Comparison of ENCODE assay signal across 22 cellular contexts in genomic region chr7:67854784-67855183, GRCh38.
DNase-seq lines count a peak whose midpoint lies in the region; ATAC-seq and TF ChIP-seq lines count a peak whose summit lies in the region.
"Had no signal": no experiment of that assay in that cellular context is flagged by ENCODE, and none has a peak within 500 bp of the region (broad histone marks: within the 10 kb centered on the region; RNA-seq: fewer than 3 reads in every experiment).

No MANE protein-coding gene starts in this region.

- peaks cover 9 to 21% (median 14%) of the 10 kb centered on the region in 5 donors for H3K9me3 Mint-ChIP-seq in CD8-positive, alpha-beta memory T cell

- H3K4me2 ChIP-seq in GM23248 (ENCODE audit: unreplicated experiment), result no peak overlapping the region
- H3K4me2 ChIP-seq: BLaER1 had no signal

- no peaks in the 10 kb centered on the region for H4K20me1 ChIP-seq in GM23248 (ENCODE audit: insufficient read depth)
- H4K20me1 ChIP-seq: BLaER1 had no signal

- H3K27me3 ChIP-seq in endocrine pancreas (ENCODE audit: control insufficient read depth, insufficient read depth, low read length) (no peaks in the 10 kb centered on the region), right lobe of liver (no peaks in the 10 kb centered on the region), psoas muscle (ENCODE audit: insufficient read depth in 3 of 3, low read length in 2 of 3) (peaks cover 0 to 8% (median 2%) of the 10 kb centered on the region in 3 donors), GM23248 (replicated peaks; ENCODE audit: insufficient read depth) (no peaks in the 10 kb centered on the region)
- H3K27me3 ChIP-seq in CD8-positive, alpha-beta memory T cell (ENCODE audit: insufficient read depth, low read length, poor library complexity, severe bottlenecking), result no peaks in the 10 kb centered on the region
- H3K27me3 ChIP-seq: BLaER1, MG63, Peyer's patch had no signal

- peak overlapping the region; percentile 78 for H3K4me3 ChIP-seq in endocrine pancreas (ENCODE audit: control insufficient read depth, insufficient read depth, low read length)
- H3K4me3 ChIP-seq in right lobe of liver, result no peak overlapping the region
- H3K4me3 ChIP-seq in retinal pigment epithelial cell (ENCODE audit: low read length), result no peak overlapping the region
- H3K4me3 ChIP-seq in psoas muscle, result no peak overlapping the region
- no peak overlapping the region for H3K4me3 ChIP-seq in CD8-positive, alpha-beta memory T cell (ENCODE audit: low read length)
- H3K4me3 ChIP-seq in GM23248, result no peak overlapping the region
- H3K4me3 ChIP-seq: BLaER1, K562, MG63, Peyer's patch had no signal

- H3K27me3 Mint-ChIP-seq in CD8-positive, alpha-beta memory T cell, result no peaks in the 10 kb centered on the region
- H3K27me3 Mint-ChIP-seq: CD4-positive, alpha-beta T cell had no signal

- H3K9me3 ChIP-seq in endocrine pancreas (ENCODE audit: control insufficient read depth, low read length), result no peaks in the 10 kb centered on the region
- H3K9me3 ChIP-seq in right lobe of liver, result no peaks in the 10 kb centered on the region
- no peaks in the 10 kb centered on the region for H3K9me3 ChIP-seq in psoas muscle
- no peaks in the 10 kb centered on the region for H3K9me3 ChIP-seq in CD8-positive, alpha-beta memory T cell (ENCODE audit: low read length)
- H3K9me3 ChIP-seq in GM23248 (ENCODE audit: low read depth), result no peaks in the 10 kb centered on the region
- H3K9me3 ChIP-seq: BLaER1, MG63, Peyer's patch had no signal

- H3K4me1 Mint-ChIP-seq in CD8-positive, alpha-beta memory T cell, result no peaks in the 10 kb centered on the region

- no peaks in the 10 kb centered on the region for H3F3A ChIP-seq in GM23248 (ENCODE audit: insufficient read depth)

- POLR2A ChIA-PET in CD8-positive, alpha-beta memory T cell (lab: Charles Lee), result no interaction called here

- peak; percentile 92 to 96 (median 96) for ATAC-seq in right lobe of liver
- ATAC-seq in psoas muscle, result no peak
- ATAC-seq: K562, SK-N-SH treated with all-trans-retinoic acid at 6 μM for 48 hours had no signal

- H3K36me3 ChIP-seq in endocrine pancreas (ENCODE audit: control insufficient read depth, insufficient read depth, low read length), result no peaks in the 10 kb centered on the region
- no peaks in the 10 kb centered on the region for H3K36me3 ChIP-seq in right lobe of liver
- no peaks in the 10 kb centered on the region for H3K36me3 ChIP-seq in psoas muscle (ENCODE audit: insufficient read depth in 1 of 2, low read depth in 1 of 2)
- no peaks in the 10 kb centered on the region for H3K36me3 ChIP-seq in CD8-positive, alpha-beta memory T cell (ENCODE audit: insufficient read depth, low read length)
- no peaks in the 10 kb centered on the region for H3K36me3 ChIP-seq in GM23248 (ENCODE audit: low read depth)
- H3K36me3 ChIP-seq: BLaER1, MG63, Peyer's patch had no signal

- H3K27ac ChIP-seq in right lobe of liver, result peak overlapping the region in 2 of 3 donors; percentile 20 to 24
- no peak overlapping the region for H3K27ac ChIP-seq in psoas muscle
- no peak overlapping the region for H3K27ac ChIP-seq in CD8-positive, alpha-beta memory T cell (ENCODE audit: low read depth, low read length)
- no peak overlapping the region for H3K27ac ChIP-seq in GM23248
- H3K27ac ChIP-seq: BLaER1, Peyer's patch had no signal

- H3K36me3 Mint-ChIP-seq in CD8-positive, alpha-beta memory T cell, result no peaks in the 10 kb centered on the region

- DNase-seq in DMS79 (lab: John Stamatoyannopoulos, UW) (peak; percentile 38), right lobe of liver (peak in 1 of 3 donors; percentile 66), retinal pigment epithelial cell (ENCODE audit: low read depth) (peak; percentile 20), psoas muscle (no peak), GM23248 (no peak)
- DNase-seq in CD8-positive, alpha-beta memory T cell, result no peak
- DNase-seq in activated CD4-positive, alpha-beta T cell treated with anti-CD3 and anti-CD28 coated beads for 4 hours, result no peak
- DNase-seq: ACHN; Calu3; CD4-positive, alpha-beta T cell; GDM1; MG63; NCI-H1436 treated with DMSO at 0.1 percent for 48 hours; NCI-H1930; NCI-H226; NCI-H510A treated with DMSO at 0.1 percent for 48 hours; NCI-H774; Peyer's patch had no signal

- no peak overlapping the region for H3K4me3 Mint-ChIP-seq in CD8-positive, alpha-beta memory T cell
- H3K4me3 Mint-ChIP-seq: CD4-positive, alpha-beta T cell had no signal

- in situ Hi-C loops in GM23248 (cut with MboI), result no loop called here

- CTCF ChIA-PET in CD8-positive, alpha-beta memory T cell (lab: Charles Lee), result no interaction called here

- no peaks in the 10 kb centered on the region for H3K9me2 ChIP-seq in GM23248 (ENCODE audit: insufficient read depth)

- intact Hi-C loops in right lobe of liver (cut with DNase I), result no loop called here
- intact Hi-C loops in psoas muscle (cut with DNase I), result no loop called here

- 25% methylated on average over 9 of the region's 9 CpGs for WGBS in right lobe of liver (ENCODE audit: insufficient coverage, low coverage, low lambda C conversion rate, missing lambda C conversion rate)
- 40 to 48% (median 44%) methylated on average over 9 of the region's 9 CpGs for WGBS in psoas muscle, 3 donors
- 3 to 6% methylated on average over 9 of the region's 9 CpGs for WGBS in GM23248 (ENCODE audit: low coverage in 1 of 2, low lambda C conversion rate in 2 of 2, missing lambda C conversion rate in 2 of 2), 2 experiments

- no peak for TF ChIP-seq CTCF in right lobe of liver (IDR thresholded peaks at IDR 0.05)
- TF ChIP-seq CTCF in retinal pigment epithelial cell (conservative IDR thresholded peaks at IDR 0.05; ENCODE audit: low read depth, low read length), result no peak
- no peak for TF ChIP-seq CTCF in psoas muscle (IDR thresholded peaks at IDR 0.05)

- TF ChIP-seq POLR2A in right lobe of liver (IDR thresholded peaks at IDR 0.05), result no peak

- H3K9ac ChIP-seq in endocrine pancreas (ENCODE audit: control insufficient read depth, insufficient read depth, low read length), result no peak overlapping the region
- no peak overlapping the region for H3K9ac ChIP-seq in GM23248
- H3K9ac ChIP-seq: BLaER1 had no signal

- no peaks in the 10 kb centered on the region for H3K79me2 ChIP-seq in GM23248 (ENCODE audit: insufficient read depth)

- H3K4me1 ChIP-seq in endocrine pancreas (ENCODE audit: control insufficient read depth, insufficient read depth, low read length) (no peaks in the 10 kb centered on the region), right lobe of liver (peaks cover 0 to 9% (median 2%) of the 10 kb centered on the region in 4 donors), psoas muscle (no peaks in the 10 kb centered on the region), GM23248 (ENCODE audit: insufficient read depth) (no peaks in the 10 kb centered on the region)
- no peaks in the 10 kb centered on the region for H3K4me1 ChIP-seq in CD8-positive, alpha-beta memory T cell (ENCODE audit: insufficient read depth, low read length)
- H3K4me1 ChIP-seq: BLaER1, Peyer's patch had no signal

- no peak overlapping the region for H2AFZ ChIP-seq in GM23248

- no peak overlapping the region for H3K27ac Mint-ChIP-seq in CD8-positive, alpha-beta memory T cell
- H3K27ac Mint-ChIP-seq: CD4-positive, alpha-beta T cell had no signal

Comparison
In these comparisons a context has a peak if more than half of its experiments do, and no peak if none do; other contexts are left out.
1. DNase-seq: peak in DMS79 (single experiment) and retinal pigment epithelial cell (single experiment); none in psoas muscle (0 of 2), CD8-positive, alpha-beta memory T cell (0 of 5), activated CD4-positive, alpha-beta T cell treated with anti-CD3 and anti-CD28 coated beads for 4 hours (0 of 2) and GM23248 (single experiment).
2. ATAC-seq: peak in right lobe of liver (4 of 4); none in psoas muscle (0 of 4).
3. H3K27ac ChIP-seq: peak in right lobe of liver (2 of 3); none in psoas muscle (single experiment), CD8-positive, alpha-beta memory T cell (single experiment) and GM23248 (single experiment).